ENCODE assay signal across 17 cellular contexts in the genomic region with DNA sequence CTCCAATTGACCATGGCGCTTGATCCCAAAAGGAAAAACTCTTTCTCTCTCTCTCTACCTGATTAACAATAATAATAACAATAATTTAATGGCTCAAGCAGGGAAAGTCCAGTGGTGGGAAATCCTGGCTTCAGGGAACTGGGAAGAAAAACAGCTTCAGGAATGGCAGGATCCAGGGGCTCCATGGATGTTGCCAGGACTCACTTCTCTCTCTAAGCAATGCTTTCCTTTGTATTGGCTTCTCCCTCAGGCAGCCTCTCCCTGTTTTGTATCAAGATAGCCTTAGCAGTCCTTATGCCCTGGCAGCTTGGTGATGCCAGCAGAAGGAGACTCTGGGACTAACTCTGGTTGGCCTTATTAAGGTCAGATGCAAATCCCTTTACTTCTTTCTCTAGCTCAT.
"Had no signal": no experiment of that assay in that cellular context is flagged by ENCODE, and none has a peak within 500 bp of the region (broad histone marks: within the 10 kb centered on the region; RNA-seq: fewer than 3 reads in every experiment).

No MANE protein-coding gene starts in this region.

- H3K36me3 Mint-ChIP-seq: memory B cell; neural progenitor cell; stimulated activated effector memory CD8-positive, alpha-beta T cell treated with anti-CD3 and anti-CD28 coated beads, Interleukin-12 subunit alpha, Interleukin-12 subunit beta, amount 100 ng/mL, for 72 hours had no signal

- ATAC-seq: left lobe of liver; stimulated activated effector memory CD8-positive, alpha-beta T cell treated with anti-CD3 and anti-CD28 coated beads, Interleukin-12 subunit alpha, Interleukin-12 subunit beta, amount 100 ng/mL, for 72 hours had no signal

- H3K4me1 ChIP-seq: parathyroid adenoma had no signal

- H3K4me3 ChIP-seq: adrenal gland, neural progenitor cell, right atrium auricular region, smooth muscle cell had no signal

- H3K27ac ChIP-seq: neural progenitor cell, parathyroid adenoma had no signal

- H3K4me1 Mint-ChIP-seq: memory B cell had no signal

- H3K9me3 ChIP-seq: adrenal gland had no signal

- H3K27me3 ChIP-seq: adrenal gland, neural progenitor cell, right atrium auricular region had no signal

- H3K36me3 ChIP-seq: adrenal gland, neural progenitor cell, right atrium auricular region had no signal

- H3K9ac ChIP-seq: neural progenitor cell, parathyroid adenoma had no signal

- H3K27ac Mint-ChIP-seq: activated naive CD4-positive, alpha-beta T cell treated with anti-CD3 and anti-CD28 coated beads, Interleukin-2, amount 10 ng/mL, durations not matched to agents 7 days and 5 days; activated T-helper 2 cell treated with anti-CD3 and anti-CD28 coated beads, Interferon-gamma antibody, Interleukin-2, Interleukin-4, amounts not matched to agents 10 μg/mL and 5 μg/mL and 100 μg/mL, durations not matched to agents 14 hours and 24 hours and 36 hours; memory B cell; stimulated activated effector memory CD8-positive, alpha-beta T cell treated with anti-CD3 and anti-CD28 coated beads, Interleukin-12 subunit alpha, Interleukin-12 subunit beta, amount 100 ng/mL, for 72 hours had no signal

- H3K4me3 Mint-ChIP-seq: activated naive CD4-positive, alpha-beta T cell treated with anti-CD3 and anti-CD28 coated beads, Interleukin-2, amount 10 ng/mL, durations not matched to agents 7 days and 5 days; brain; memory B cell; neural progenitor cell; stimulated activated effector memory CD8-positive, alpha-beta T cell treated with anti-CD3 and anti-CD28 coated beads, Interleukin-12 subunit alpha, Interleukin-12 subunit beta, amount 100 ng/mL, for 72 hours had no signal

- DNase-seq: activated CD4-positive, alpha-beta T cell treated with anti-CD3 and anti-CD28 coated beads, Interleukin-2, amount 50 U/mL, for 1 hour; activated CD4-positive, CD25-positive, alpha-beta regulatory T cell; activated naive CD4-positive, alpha-beta T cell treated with anti-CD3 and anti-CD28 coated beads, Interleukin-2, amount 10 ng/mL, durations not matched to agents 7 days and 5 days; adrenal gland; dermis blood vessel endothelial cell; erythroblast; T-helper 2 cell; trophoblast cell had no signal
